In the genomic region with DNA sequence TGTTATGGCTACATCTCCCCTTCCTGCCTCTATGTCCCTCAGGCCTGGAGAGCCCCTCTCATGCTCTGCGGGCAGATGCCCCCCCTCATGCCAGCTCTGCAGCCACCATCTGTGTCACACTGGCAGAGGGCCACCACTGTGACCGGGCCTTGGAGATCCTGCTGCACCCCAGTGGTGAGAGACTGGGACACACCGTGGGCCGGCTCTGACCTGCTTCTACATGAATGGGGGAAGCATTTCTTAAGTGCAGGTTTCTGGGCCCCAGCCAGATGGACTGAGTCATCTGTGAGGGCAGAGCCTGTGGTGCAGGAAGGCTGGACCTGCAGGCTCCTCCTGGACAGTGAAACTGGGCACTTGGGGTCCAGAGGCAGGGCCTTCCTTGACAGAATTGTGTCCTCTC, we compare ENCODE assay signal across 9 cellular contexts. TPM values are rescaled to one million over a fixed set of nuclear protein-coding genes. Genes with fewer than 3 reads are reported as not detected.
DNase-seq lines count a peak whose midpoint lies in the region; FAIRE-seq and TF ChIP-seq lines count a peak whose summit lies in the region.
"Had no signal": no experiment of that assay in that cellular context is flagged by ENCODE, and none has a peak within 500 bp of the region (broad histone marks: within the 10 kb centered on the region; RNA-seq: fewer than 3 reads in every experiment).

No MANE protein-coding gene starts in this region.

- no peak for TF ChIP-seq POLR2A in GM12892 (IDR thresholded peaks at IDR 0.05; ENCODE audit: low read depth, low read length)

- no peaks in the 10 kb centered on the region for H3K9me3 Mint-ChIP-seq in nephron progenitor cell

- H3K27me3 Mint-ChIP-seq in nephron progenitor cell (ENCODE audit: low read depth, poor library complexity): peaks cover 66% of the 10 kb centered on the region

- H3K4me3 Mint-ChIP-seq in nephron progenitor cell: no peak overlapping the region

- TF ChIP-seq CTCF in BE2C (IDR thresholded peaks at IDR 0.05; ENCODE audit: low read depth, low read length) (peak; percentile 11; the same call in 1 of the 2 replicates), astrocyte of the cerebellum (IDR thresholded peaks at IDR 0.05; ENCODE audit: low read depth, low read length, missing control alignments) (no peak), kidney epithelial cell (IDR thresholded peaks at IDR 0.05; ENCODE audit: insufficient read depth, low read length, poor library complexity, severe bottlenecking) (peak; percentile 21), nephron progenitor cell (IDR thresholded peaks at IDR 0.05) (no peak)

- no peaks in the 10 kb centered on the region for H3K9me3 ChIP-seq in BE2C

- H3K4me3 ChIP-seq in BE2C (ENCODE audit: low read depth, low read length): no peak overlapping the region
- no peak overlapping the region for H3K4me3 ChIP-seq in astrocyte of the cerebellum (ENCODE audit: low read depth, low read length)
- no peak overlapping the region for H3K4me3 ChIP-seq in kidney epithelial cell (ENCODE audit: low read depth, low read length)

- peaks cover 26% of the 10 kb centered on the region for H3K27me3 ChIP-seq in BE2C
- peaks cover 36% of the 10 kb centered on the region for H3K27me3 ChIP-seq in kidney epithelial cell (ENCODE audit: control insufficient read depth, insufficient read depth, low read length)

- H3K36me3 ChIP-seq in BE2C: no peaks in the 10 kb centered on the region
- no peaks in the 10 kb centered on the region for H3K36me3 ChIP-seq in kidney epithelial cell (ENCODE audit: control insufficient read depth, insufficient read depth, low read length)

- FAIRE-seq in GM12892 (lab: Jason Lieb, UNC): no peak

- in situ Hi-C loops in astrocyte of the cerebellum (cut with HindIII; ENCODE audit: low sequenced_read_pairs): loop anchor here (25.0 kb wide), 1 partner anchor 347 kb away; a partner anchor contains a TSS

- H3K27ac Mint-ChIP-seq in nephron progenitor cell: no peak overlapping the region

- H3K4me1 Mint-ChIP-seq in nephron progenitor cell: peaks cover 8% of the 10 kb centered on the region

- DNase-seq in BE2C (peak; percentile 65), HUDEP-2 (lab: John Stamatoyannopoulos, UW; ENCODE audit: unreplicated experiment in 76 of 76) (peak in 64 of 76 experiments; percentile 10 to 87 (median 54)), astrocyte of the cerebellum (ENCODE audit: low read depth) (peak; percentile 62), kidney epithelial cell (ENCODE audit: low read depth) (peak; percentile 79), GM12892 (ENCODE audit: insufficient read length) (no peak), nephron progenitor cell (no peak)
- DNase-seq in activated CD4-positive, alpha-beta T cell treated with anti-CD3 and anti-CD28 coated beads for 48 hours: no peak
- no peak for DNase-seq in activated CD8-positive, alpha-beta memory T cell treated with anti-CD3 and anti-CD28 coated beads, Interleukin-2, amount 50 U/mL, for 48 hours

- H3K4me1 ChIP-seq in BE2C: peaks cover 11% of the 10 kb centered on the region

- H3K36me3 Mint-ChIP-seq in nephron progenitor cell (ENCODE audit: low read depth): no peaks in the 10 kb centered on the region

RNA-seq across cellular contexts. Expression of a gene that starts 4.8 kb away (rescaled TPM):
- 17.4 TPM for polyA plus RNA-seq in BE2C (2012; ENCODE audit: insufficient read depth, insufficient read length, low read depth)
- total RNA-seq in kidney epithelial cell: 0.07 TPM in 1 of 2 replicates, not detected in the other
- polyA plus RNA-seq in GM12892 (2012; ENCODE audit: missing spikeins): not detected
- total RNA-seq: activated CD8-positive, alpha-beta memory T cell treated with anti-CD3 and anti-CD28 coated beads for 36 hours had no signal

RNA-seq across cellular contexts. Expression of a gene that starts 14.5 kb away (rescaled TPM):
- 245 TPM for polyA plus RNA-seq in BE2C (2012; ENCODE audit: insufficient read depth, insufficient read length, low read depth)
- 69.8 and 73.7 TPM in 2 replicates for total RNA-seq in kidney epithelial cell
- 16.7 TPM for polyA plus RNA-seq in GM12892 (2012; ENCODE audit: missing spikeins)

RNA-seq across cellular contexts. Expression of a gene that starts 15.2 kb away (rescaled TPM):
- 70.9 TPM for polyA plus RNA-seq in BE2C (2012; ENCODE audit: insufficient read depth, insufficient read length, low read depth)
- total RNA-seq in kidney epithelial cell: 6.3 and 8.3 TPM in 2 replicates
- 5.6 TPM for polyA plus RNA-seq in GM12892 (2012; ENCODE audit: missing spikeins)

RNA-seq across cellular contexts. Expression of a gene that starts 27.1 kb away (rescaled TPM):
- 12.8 TPM for polyA plus RNA-seq in BE2C (2012; ENCODE audit: insufficient read depth, insufficient read length, low read depth)
- total RNA-seq in kidney epithelial cell: 0.67 and 1.2 TPM in 2 replicates
- polyA plus RNA-seq in GM12892 (2012; ENCODE audit: missing spikeins): not detected

RNA-seq across cellular contexts. Expression of a gene that starts 41.6 kb away (rescaled TPM):
- polyA plus RNA-seq in BE2C (2012; ENCODE audit: insufficient read depth, insufficient read length, low read depth): 2.0 TPM
- total RNA-seq in kidney epithelial cell: not detected in 2 replicates
- polyA plus RNA-seq in GM12892 (2012; ENCODE audit: missing spikeins): not detected
- total RNA-seq: activated CD8-positive, alpha-beta memory T cell treated with anti-CD3 and anti-CD28 coated beads for 36 hours had no signal

Comparison
In these comparisons a context has a peak if more than half of its experiments do, and no peak if none do; other contexts are left out.
1. DNase-seq: peak in BE2C (single experiment), HUDEP-2 (64 of 76), astrocyte of the cerebellum (single experiment) and kidney epithelial cell (single experiment); none in activated CD4-positive, alpha-beta T cell treated with anti-CD3 and anti-CD28 coated beads for 48 hours (single experiment), activated CD8-positive, alpha-beta memory T cell treated with anti-CD3 and anti-CD28 coated beads, Interleukin-2, amount 50 U/mL, for 48 hours (single experiment), GM12892 (single experiment) and nephron progenitor cell (single experiment).
2. CTCF ChIP-seq: peak in BE2C (single experiment) and kidney epithelial cell (single experiment); none in astrocyte of the cerebellum (single experiment) and nephron progenitor cell (single experiment).